6 cellular contexts compared by ENCODE assay signal in the genomic region with DNA sequence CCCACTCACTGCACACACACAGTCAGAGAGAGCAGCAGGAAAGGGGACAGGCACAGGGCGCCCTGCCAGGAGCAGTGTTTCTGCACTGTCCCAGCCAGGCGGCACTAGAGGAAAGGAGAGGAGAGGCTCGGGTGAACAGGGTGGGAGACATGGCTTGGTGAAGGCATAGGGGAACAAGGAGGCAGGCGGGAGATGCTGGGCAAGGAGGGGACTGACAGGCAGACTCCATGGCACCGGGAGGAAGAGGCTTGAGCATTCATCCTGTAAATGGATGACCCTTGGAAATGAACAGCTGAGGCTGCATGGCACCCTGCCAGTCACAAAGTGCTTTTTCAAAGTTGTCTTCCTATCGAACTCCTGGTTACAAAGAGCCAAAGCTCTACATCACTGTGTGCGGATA. TPM values are rescaled to one million over a fixed set of nuclear protein-coding genes. Genes with fewer than 3 reads are reported as not detected.
DNase-seq lines count a peak whose midpoint lies in the region; ATAC-seq and TF ChIP-seq lines count a peak whose summit lies in the region.

No MANE protein-coding gene starts in this region.

- H3K36me3 ChIP-seq in heart right ventricle (no peaks in the 10 kb centered on the region), uterus (no peaks in the 10 kb centered on the region)

- 36 to 43% methylated on average over 7 of the region's 7 CpGs for WGBS in heart right ventricle, 2 donors

- H3K27me3 ChIP-seq in heart right ventricle (no peaks in the 10 kb centered on the region), uterus (no peaks in the 10 kb centered on the region)

- H3K27ac ChIP-seq in heart right ventricle (no peak overlapping the region), uterus (peak overlapping the region; percentile 88 to 96)

- H3K4me3 ChIP-seq in heart right ventricle = no peak overlapping the region
- no peak overlapping the region for H3K4me3 ChIP-seq in uterus

- intact Hi-C loops in Right ventricle myocardium inferior (cut with DNase I) (no loop called here), cardiac septum (cut with DNase I) (no loop called here), heart right ventricle (cut with DNase I) (no loop called here), uterus (cut with DNase I; ENCODE audit: low total_unique reads) (no loop called here)

- ATAC-seq in Right ventricle myocardium inferior (peak; percentile 45), heart right ventricle (peak in 7 of 8 donors; percentile 39 to 72 (median 60))

- peak; percentile 55 for DNase-seq in Right ventricle myocardium inferior (ENCODE audit: missing footprints)
- no peak for DNase-seq in cardiac septum (ENCODE audit: low spot score)
- no peak for DNase-seq in heart right ventricle
- DNase-seq in uterus = peak in 1 of 2 donors; percentile 44
- DNase-seq in A172 (ENCODE audit: low spot score) = no peak
- DNase-seq in midbrain (lab: John Stamatoyannopoulos, UW) = no peak

- H3K9me3 ChIP-seq in heart right ventricle (no peaks in the 10 kb centered on the region), uterus (no peaks in the 10 kb centered on the region)

- TF ChIP-seq CTCF in heart right ventricle (IDR thresholded peaks at IDR 0.05) (peak in 8 of 9 donors; percentile 17 to 55 (median 30)), uterus (IDR thresholded peaks at IDR 0.05) (no peak)

- H3K4me1 ChIP-seq in heart right ventricle (peaks cover 25 to 86% (median 57%) of the 10 kb centered on the region in 9 donors), uterus (peaks cover 10 to 18% of the 10 kb centered on the region in 2 donors)

- TF ChIP-seq POLR2A in uterus (IDR thresholded peaks at IDR 0.05) = no peak

RNA-seq across cellular contexts. Expression of gene MED26, which starts 22.5 kb away (rescaled TPM):
- total RNA-seq in Right ventricle myocardium inferior (6.1 TPM), cardiac septum (4.3 TPM), heart right ventricle (1 to 10 TPM; 3.3 to 6.9 (median 4.6) TPM), uterus (10 to 100 TPM in 1 of 4 donors, 1 to 10 TPM in 3; 1.5 to 13.5 (median 3.6) TPM)
- polyA plus RNA-seq in heart right ventricle = 1 to 10 TPM; 3.8 to 5.1 TPM
- 8.5 and 10.0 TPM in 2 replicates for total RNA-seq in A172 (2014; rRNA removed; shearing (Covaris generic))

RNA-seq across cellular contexts. Expression of gene SLC35E1, which starts 33.3 kb away (rescaled TPM):
- 23.5 TPM for total RNA-seq in Right ventricle myocardium inferior
- 26.7 TPM for total RNA-seq in cardiac septum
- total RNA-seq in heart right ventricle = 10 to 100 TPM; 20.8 to 29.0 (median 23.6) TPM
- 10 to 100 TPM; 22.9 to 25.6 TPM for polyA plus RNA-seq in heart right ventricle
- 10 to 100 TPM; 10.2 to 39.8 (median 19.8) TPM for total RNA-seq in uterus
- total RNA-seq in A172 (2014; rRNA removed; shearing (Covaris generic)) = 29.1 TPM in 2 replicates

RNA-seq across cellular contexts. Expression of gene SMIM7, which starts 54.4 kb away (rescaled TPM):
- total RNA-seq in Right ventricle myocardium inferior (30.8 TPM), cardiac septum (47.0 TPM), heart right ventricle (10 to 100 TPM; 32.0 to 43.2 (median 37.4) TPM), uterus (100 to 1,000 TPM in 1 of 4 donors, 10 to 100 TPM in 3; 26.6 to 144 (median 85.0) TPM)
- 10 to 100 TPM; 41.8 to 68.1 TPM for polyA plus RNA-seq in heart right ventricle
- total RNA-seq in A172 (2014; rRNA removed; shearing (Covaris generic)) = 132 and 134 TPM in 2 replicates

RNA-seq across cellular contexts. Expression of gene TMEM38A, which starts 55.4 kb away (rescaled TPM):
- total RNA-seq in Right ventricle myocardium inferior (42.7 TPM), cardiac septum (13.1 TPM), heart right ventricle (10 to 100 TPM; 17.2 to 41.4 (median 30.0) TPM), uterus (1 to 10 TPM in 2 of 4 donors, not detected in 2; 3.5 to 5.0 TPM)
- polyA plus RNA-seq in heart right ventricle = 10 to 100 TPM; 18.5 to 29.6 TPM
- 7.3 and 10.2 TPM in 2 replicates for total RNA-seq in A172 (2014; rRNA removed; shearing (Covaris generic))

Comparison
In these comparisons a context has a peak if more than half of its experiments do, and no peak if none do; other contexts are left out.
1. H3K27ac ChIP-seq: peak in uterus (2 of 2); none in heart right ventricle (0 of 10).
2. CTCF ChIP-seq: peak in heart right ventricle (8 of 9); none in uterus (0 of 4).